ENCODE assay signal across 31 cellular contexts in the genomic region with DNA sequence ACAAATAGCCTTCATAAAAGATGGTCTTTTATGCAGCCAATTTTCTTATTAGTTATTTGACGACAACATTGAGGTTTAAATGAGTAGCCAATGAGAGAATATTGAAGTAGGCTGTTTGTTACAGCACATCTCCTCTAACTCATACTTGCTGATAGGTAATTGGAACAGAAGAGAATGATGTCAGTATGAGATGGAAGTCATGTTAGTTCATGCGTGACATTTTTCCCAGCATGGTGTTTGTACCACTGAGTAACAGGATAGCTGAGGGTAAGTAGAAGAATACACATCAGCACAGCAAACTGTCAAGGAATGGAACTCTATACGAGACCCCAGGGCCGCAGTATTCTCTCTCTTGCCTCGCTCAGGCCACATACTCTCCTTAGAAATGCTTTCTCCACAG. TPM values are rescaled to one million over a fixed set of nuclear protein-coding genes. Genes with fewer than 3 reads are reported as not detected.
DNase-seq lines count a peak whose midpoint lies in the region; ATAC-seq, FAIRE-seq and TF ChIP-seq lines count a peak whose summit lies in the region.
"Had no signal": no experiment of that assay in that cellular context is flagged by ENCODE, and none has a peak within 500 bp of the region (broad histone marks: within the 10 kb centered on the region; RNA-seq: fewer than 3 reads in every experiment).

No MANE protein-coding gene starts in this region.

- H3K36me3 ChIP-seq in astrocyte (ENCODE audit: insufficient read depth, low read length) (peaks cover 11% of the 10 kb centered on the region), gastroesophageal sphincter (no peaks in the 10 kb centered on the region), stomach (no peaks in the 10 kb centered on the region), SK-N-SH (replicated peaks in 1 of 2; ENCODE audit: control insufficient read depth in 1 of 2, insufficient read depth in 2 of 2, low read length in 1 of 2) (peaks cover 0 to 17% of the 10 kb centered on the region in 2 experiments)
- H3K36me3 ChIP-seq: left lung, MG63, right lobe of liver had no signal

- no peak for ATAC-seq in A549
- no peak for ATAC-seq in gastroesophageal sphincter
- no peak for ATAC-seq in HG03108 (IDR thresholded peaks at IDR 0.05; ENCODE audit: unreplicated experiment)
- ATAC-seq: left lung, right lobe of liver had no signal

- TF ChIP-seq EP300 in A549 (IDR thresholded peaks at IDR 0.05) (no peak), gastroesophageal sphincter (IDR thresholded peaks at IDR 0.05) (no peak), stomach (IDR thresholded peaks at IDR 0.05) (no peak), SK-N-SH (IDR thresholded peaks at IDR 0.05; ENCODE audit: borderline replicate concordance in 1 of 2, low read depth in 1 of 2, low read length in 1 of 2) (no peak)

- H3K4me1 ChIP-seq in A549 (peaks cover 56% of the 10 kb centered on the region), astrocyte (ENCODE audit: insufficient read depth, low read length) (peaks cover 89% of the 10 kb centered on the region), gastroesophageal sphincter (peaks cover 21 to 99% (median 43%) of the 10 kb centered on the region in 3 donors), stomach (peaks cover 7 to 65% (median 42%) of the 10 kb centered on the region in 4 donors), SK-N-SH (ENCODE audit: control insufficient read depth in 1 of 2, insufficient read depth in 2 of 2, low read depth in 1 of 2, low read length in 1 of 2) (peaks cover 21 to 27% of the 10 kb centered on the region in 2 experiments; a peak in 3 of 4 replicates)
- H3K4me1 ChIP-seq: right lobe of liver had no signal

- H4K20me1 ChIP-seq in astrocyte (ENCODE audit: insufficient read depth, low read length) (no peaks in the 10 kb centered on the region), SK-N-SH (ENCODE audit: insufficient read depth) (no peaks in the 10 kb centered on the region)

- TF ChIP-seq POLR2A in A549 (IDR thresholded peaks at IDR 0.05; ENCODE audit: low read length), result no peak
- TF ChIP-seq POLR2A in gastroesophageal sphincter (IDR thresholded peaks at IDR 0.05), result no peak
- TF ChIP-seq POLR2A in stomach (IDR thresholded peaks at IDR 0.05), result no peak

- TF ChIP-seq RAD21 in A549 (conservative IDR thresholded peaks at IDR 0.05 in 1 of 2, IDR thresholded peaks at IDR 0.05 in 1 of 2) (no peak), SK-N-SH (IDR thresholded peaks at IDR 0.05; ENCODE audit: low read length) (no peak)

- no peak overlapping the region for H3K4me3 Mint-ChIP-seq in astrocyte (ENCODE audit: unreplicated experiment)
- H3K4me3 Mint-ChIP-seq: activated CD4-positive, alpha-beta memory T cell treated with anti-CD3 and anti-CD28 coated beads, Interleukin-2, amount 10 ng/mL, durations not matched to agents 7 days and 5 days; brain; naive B cell had no signal

- H3K79me2 ChIP-seq in astrocyte (ENCODE audit: insufficient read depth, low read length) (peaks cover 82% of the 10 kb centered on the region), SK-N-SH (ENCODE audit: insufficient read depth) (peaks cover 83% of the 10 kb centered on the region)

- H3K4me2 ChIP-seq in A549, result no peak overlapping the region
- H3K4me2 ChIP-seq in astrocyte (ENCODE audit: low read length), result no peak overlapping the region
- H3K4me2 ChIP-seq in SK-N-SH, result no peak overlapping the region

- H3K9me3 Mint-ChIP-seq in astrocyte (ENCODE audit: unreplicated experiment), result peaks cover 6% of the 10 kb centered on the region
- H3K9me3 Mint-ChIP-seq: activated CD4-positive, alpha-beta memory T cell treated with anti-CD3 and anti-CD28 coated beads, Interleukin-2, amount 10 ng/mL, durations not matched to agents 7 days and 5 days had no signal

- H3K4me1 Mint-ChIP-seq in astrocyte (ENCODE audit: low read depth, unreplicated experiment), result peaks cover 87% of the 10 kb centered on the region

- POLR2A ChIA-PET in A549 (lab: Yijun Ruan, JAX), result no interaction called here
- POLR2A ChIA-PET in SK-N-SH (lab: Yijun Ruan, JAX), result no interaction called here

- WGBS in A549 (ENCODE audit: missing lambda C conversion rate), result 91% methylated on average over 5 of the region's 5 CpGs
- 81 to 91% methylated on average over 5 of the region's 5 CpGs for WGBS in gastroesophageal sphincter (ENCODE audit: low coverage in 1 of 2), 2 donors
- 88 to 94% (median 93%) methylated on average over 5 of the region's 5 CpGs for WGBS in stomach, 5 donors
- WGBS in SK-N-SH (ENCODE audit: low lambda C conversion rate), result 99% methylated on average over 5 of the region's 5 CpGs

- intact Hi-C loops in stomach (cut with DNase I; ENCODE audit: low total_unique reads), result no loop called here

- H3K4me3 ChIP-seq in A549 (no peak overlapping the region), astrocyte (ENCODE audit: insufficient read depth, low read depth, low read length) (no peak overlapping the region), gastroesophageal sphincter (no peak overlapping the region), stomach (no peak overlapping the region), SK-N-SH (ENCODE audit: low read depth in 2 of 2, low read length in 1 of 2) (no peak overlapping the region)
- H3K4me3 ChIP-seq: GM23248, left lung, MG63, right lobe of liver had no signal

- H3K9me2 ChIP-seq in SK-N-SH, result no peaks in the 10 kb centered on the region

- no peaks in the 10 kb centered on the region for H3K9me3 ChIP-seq in A549
- no peaks in the 10 kb centered on the region for H3K9me3 ChIP-seq in astrocyte (ENCODE audit: insufficient read depth, low read depth, low read length)
- no peaks in the 10 kb centered on the region for H3K9me3 ChIP-seq in gastroesophageal sphincter
- no peaks in the 10 kb centered on the region for H3K9me3 ChIP-seq in stomach
- no peaks in the 10 kb centered on the region for H3K9me3 ChIP-seq in SK-N-SH
- H3K9me3 ChIP-seq: left lung, MG63, right lobe of liver had no signal

- H3K27me3 Mint-ChIP-seq in astrocyte (ENCODE audit: low read depth, unreplicated experiment), result no peaks in the 10 kb centered on the region
- H3K27me3 Mint-ChIP-seq: brain had no signal

- TF ChIP-seq CTCF in A549 (IDR thresholded peaks at IDR 0.05) (no peak), astrocyte (IDR thresholded peaks at IDR 0.05; ENCODE audit: insufficient read depth, low read depth, low read length) (no peak), gastroesophageal sphincter (IDR thresholded peaks at IDR 0.05) (no peak), stomach (IDR thresholded peaks at IDR 0.05) (no peak), SK-N-SH (IDR thresholded peaks at IDR 0.05) (no peak)

- H3K36me3 Mint-ChIP-seq in astrocyte (ENCODE audit: low read depth, unreplicated experiment), result peaks cover 26% of the 10 kb centered on the region
- H3K36me3 Mint-ChIP-seq: naive B cell had no signal

- FAIRE-seq in A549 (lab: Jason Lieb, UNC), result no peak
- no peak for FAIRE-seq in astrocyte (lab: Jason Lieb, UNC)

- H3K27ac Mint-ChIP-seq in astrocyte (ENCODE audit: unreplicated experiment), result peak overlapping the region; percentile 85
- H3K27ac Mint-ChIP-seq: activated CD4-positive, alpha-beta memory T cell treated with anti-CD3 and anti-CD28 coated beads, Interleukin-2, amount 10 ng/mL, durations not matched to agents 7 days and 5 days; brain had no signal

- CTCF ChIA-PET in A549 (lab: Yijun Ruan, JAX) (interaction anchor here (1.6 to 2.1 kb wide), 2 partner anchors 17 to 68 kb away, joined by 4 to 5 read pairs; no protein-coding TSS in a partner anchor), SK-N-SH (lab: Yijun Ruan, JAX) (interaction anchor here (0.9 to 1.0 kb wide), 2 partner anchors 11 to 22 kb away, joined by 3 read pairs; no protein-coding TSS in a partner anchor)

- H3F3A ChIP-seq in SK-N-SH (replicated peaks; ENCODE audit: insufficient read depth), result peaks cover 40% of the 10 kb centered on the region

- peak overlapping the region; percentile 6 for H3K9ac ChIP-seq in astrocyte (ENCODE audit: low read length)
- H3K9ac ChIP-seq in SK-N-SH, result no peak overlapping the region
- H3K9ac ChIP-seq: GM23248 had no signal

- H2AFZ ChIP-seq in astrocyte (ENCODE audit: low read depth, low read length), result no peak overlapping the region
- H2AFZ ChIP-seq in SK-N-SH (ENCODE audit: low read depth), result no peak overlapping the region
- H2AFZ ChIP-seq: GM23248 had no signal

- DNase-seq in A549 (ENCODE audit: low read depth in 1 of 2, low spot score in 1 of 2), result no peak
- DNase-seq in astrocyte (ENCODE audit: low read depth), result no peak
- DNase-seq in stomach, result no peak
- no peak for DNase-seq in SK-N-SH
- DNase-seq in NOMO-1 (lab: John Stamatoyannopoulos, UW; ENCODE audit: unreplicated experiment in 2 of 2), result no peak
- DNase-seq in HuH-7.5 (ENCODE audit: low spot score), result no peak
- DNase-seq: activated CD4-positive, alpha-beta memory T cell treated with anti-CD3 and anti-CD28 coated beads, Interleukin-2, amount 10 ng/mL, durations not matched to agents 7 days and 5 days; activated CD4-positive, alpha-beta T cell treated with anti-CD3 and anti-CD28 coated beads for 1 hour; activated CD8-positive, alpha-beta memory T cell treated with anti-CD3 and anti-CD28 coated beads, Interleukin-2, amount 50 U/mL, for 4 hours; activated naive CD4-positive, alpha-beta T cell treated with Interleukin-2 at 50 U/mL for 16 hours; DND-41; GF-D8; glutamatergic neuron; GM23248; KG1; left lung; MG63; naive B cell; NCI-H1417; NCI-H2029 treated with DMSO at 0.1 percent for 48 hours; NCI-H524 treated with DMSO at 0.1 percent for 48 hours; posterior cingulate gyrus; right lobe of liver; Right ventricle myocardium superior; stimulated activated CD4-positive, alpha-beta T cell treated with anti-CD3 and anti-CD28 coated beads, Interleukin-12 subunit alpha, Interleukin-12 subunit beta, amount 100 ng/mL, for 4 hours; stimulated activated CD4-positive, alpha-beta T cell treated with anti-CD3 and anti-CD28 coated beads, Interleukin-4, amount 100 ng/mL, for 24 hours; substantia nigra had no signal

- H3K27ac ChIP-seq in A549 (peak overlapping the region; percentile 75 to 83; a peak in 3 of 6 replicates), astrocyte (ENCODE audit: low read depth, low read length) (peak overlapping the region; percentile 99), gastroesophageal sphincter (peak overlapping the region; percentile 32 to 99 (median 95)), stomach (peak overlapping the region in 3 of 5 donors; percentile 85 to 92 (median 90)), SK-N-SH (ENCODE audit: low read depth in 2 of 2, low read length in 1 of 2) (no peak overlapping the region; a peak in 1 of 4 replicates)
- H3K27ac ChIP-seq: GM23248, right lobe of liver had no signal

- H3K27me3 ChIP-seq in astrocyte (ENCODE audit: insufficient read depth, low read length) (no peaks in the 10 kb centered on the region), gastroesophageal sphincter (no peaks in the 10 kb centered on the region), stomach (no peaks in the 10 kb centered on the region), SK-N-SH (ENCODE audit: insufficient read depth) (no peaks in the 10 kb centered on the region)
- H3K27me3 ChIP-seq: MG63, right lobe of liver had no signal

RNA-seq across cellular contexts. Expression of gene COL4A2, which starts 37.2 kb away (rescaled TPM):
- 36.2 and 46.9 TPM in 2 replicates for polyA plus RNA-seq in A549 (2011; rRNA removed)
- polyA plus RNA-seq in A549 (2012; cell fraction: cytosol; rRNA removed), result 54.3 and 88.3 TPM in 2 replicates
- polyA plus RNA-seq in A549 (2012; cell fraction: nucleus; rRNA removed), result 415 and 541 TPM in 2 replicates
- polyA plus RNA-seq in A549 (2017; fragmentation: RNase III; extraction: RNeasy Plus Mini Kit Qiagen cat#74134 plus additional on column Dnase treatment), result 112 to 122 TPM (median 119 TPM) in 3 replicates
- polyA minus RNA-seq in A549 (2011; rRNA and poly(A)+ RNA removed), result 56.5 and 110 TPM in 2 replicates
- total RNA-seq in astrocyte, result 1,414 and 1,647 TPM in 2 replicates
- 100 to 1,000 TPM; 478 to 945 (median 543) TPM for total RNA-seq in gastroesophageal sphincter
- total RNA-seq in stomach, result 100 to 1,000 TPM; 134 to 531 (median 366) TPM
- polyA plus RNA-seq in stomach, result 10 to 100 TPM; 24.0 to 96.6 (median 38.4) TPM
- 61.1 and 137 TPM in 2 replicates for polyA plus RNA-seq in SK-N-SH (2012; rRNA removed)
- 42.5 and 60.6 TPM in 2 replicates for polyA plus RNA-seq in SK-N-SH (2012; cell fraction: cytosol; rRNA removed)
- polyA plus RNA-seq in SK-N-SH (2012; cell fraction: nucleus; rRNA removed), result 103 and 166 TPM in 2 replicates
- total RNA-seq: activated CD4-positive, alpha-beta memory T cell treated with anti-CD3 and anti-CD28 coated beads, Interleukin-2, amount 10 ng/mL, durations not matched to agents 7 days and 5 days; T-helper 2 cell treated with Interferon-gamma antibody and Interleukin-4, amounts not matched to agents 100 ng/mL and 5 ng/mL, for 36 hours had no signal

RNA-seq across cellular contexts. Expression of gene COL4A1, which starts 37.4 kb away (rescaled TPM):
- polyA plus RNA-seq in A549 (2011; rRNA removed), result 23.8 and 24.3 TPM in 2 replicates
- polyA plus RNA-seq in A549 (2012; cell fraction: cytosol; rRNA removed), result 12.5 and 16.6 TPM in 2 replicates
- polyA plus RNA-seq in A549 (2012; cell fraction: nucleus; rRNA removed), result 47.7 and 57.6 TPM in 2 replicates
- 70.9 to 71.4 TPM (median 71.3 TPM) in 3 replicates for polyA plus RNA-seq in A549 (2017; fragmentation: RNase III; extraction: RNeasy Plus Mini Kit Qiagen cat#74134 plus additional on column Dnase treatment)
- polyA minus RNA-seq in A549 (2011; rRNA and poly(A)+ RNA removed), result 32.9 and 42.4 TPM in 2 replicates
- 2,489 and 3,103 TPM in 2 replicates for total RNA-seq in astrocyte
- 100 to 1,000 TPM; 278 to 618 (median 440) TPM for total RNA-seq in gastroesophageal sphincter
- total RNA-seq in stomach, result 100 to 1,000 TPM; 132 to 798 (median 175) TPM
- polyA plus RNA-seq in stomach, result 10 to 100 TPM; 18.8 to 59.0 (median 30.6) TPM
- polyA plus RNA-seq in SK-N-SH (2012; rRNA removed), result 28.2 and 30.3 TPM in 2 replicates
- 28.1 and 32.5 TPM in 2 replicates for polyA plus RNA-seq in SK-N-SH (2012; cell fraction: cytosol; rRNA removed)
- 48.2 and 61.1 TPM in 2 replicates for polyA plus RNA-seq in SK-N-SH (2012; cell fraction: nucleus; rRNA removed)
- total RNA-seq: activated CD4-positive, alpha-beta memory T cell treated with anti-CD3 and anti-CD28 coated beads, Interleukin-2, amount 10 ng/mL, durations not matched to agents 7 days and 5 days; T-helper 2 cell treated with Interferon-gamma antibody and Interleukin-4, amounts not matched to agents 100 ng/mL and 5 ng/mL, for 36 hours had no signal

Comparison
In these comparisons a context has a peak if more than half of its experiments do, and no peak if none do; other contexts are left out.
1. H3K27ac ChIP-seq: peak in A549 (2 of 2), astrocyte (single experiment), gastroesophageal sphincter (4 of 4) and stomach (3 of 5); none in SK-N-SH (0 of 2).